7 cellular contexts compared by ENCODE assay signal in the genomic region with DNA sequence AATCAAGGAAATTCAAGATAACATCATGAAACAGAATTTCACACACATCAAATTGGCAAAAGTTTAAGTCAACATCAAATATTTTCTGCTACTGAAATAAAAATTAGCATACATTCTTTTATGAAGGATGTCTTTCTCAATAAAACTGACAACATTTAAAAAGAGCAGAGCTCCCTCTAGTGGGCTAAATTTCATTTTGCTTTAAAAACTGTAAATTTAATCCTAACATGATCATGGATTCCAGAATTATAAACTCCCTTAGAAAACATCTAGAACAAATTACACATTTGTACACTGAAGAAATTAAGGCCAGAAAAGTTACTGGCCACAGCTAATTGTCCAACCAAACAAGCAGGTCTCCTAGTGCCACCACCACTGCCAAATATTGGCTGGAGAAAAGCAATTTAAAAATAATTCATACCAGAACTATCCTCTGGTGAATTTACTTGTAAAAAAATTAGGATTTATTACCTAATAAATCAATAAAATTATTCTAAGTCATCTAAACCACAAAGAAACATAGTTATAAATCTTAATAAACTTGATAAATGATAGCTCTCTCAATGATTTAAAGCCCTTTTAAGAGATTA. TPM values are rescaled to one million over a fixed set of nuclear protein-coding genes. Genes with fewer than 3 reads are reported as not detected.
A peak's percentile ranks its signal among the peaks of the same experiment; 100 is the strongest.
DNase-seq lines count a peak whose midpoint lies in the region; FAIRE-seq and TF ChIP-seq lines count a peak whose summit lies in the region.

No MANE protein-coding gene starts in this region.

- no peaks in the 10 kb centered on the region for H3K4me1 ChIP-seq in Karpas-422 (ENCODE audit: low read length)
- no peaks in the 10 kb centered on the region for H3K4me1 ChIP-seq in mesendoderm (ENCODE audit: control insufficient read depth, low read depth, low read length)

- no peak overlapping the region for H3K27ac ChIP-seq in Karpas-422 (ENCODE audit: low read length)
- no peak overlapping the region for H3K27ac ChIP-seq in brain microvascular endothelial cell
- H3K27ac ChIP-seq in mesendoderm (ENCODE audit: low read depth, low read length), result no peak overlapping the region

- no peaks in the 10 kb centered on the region for H4K20me1 ChIP-seq in Karpas-422 (ENCODE audit: insufficient read depth, low read depth, low read length)

- FAIRE-seq in GM12892 (lab: Jason Lieb, UNC), result no peak

- H4K5ac ChIP-seq in mesendoderm (ENCODE audit: low read length), result no peak overlapping the region

- no peak for TF ChIP-seq POLR2A in GM12892 (IDR thresholded peaks at IDR 0.05; ENCODE audit: low read depth, low read length)

- H3K36me3 ChIP-seq in Karpas-422 (ENCODE audit: insufficient read depth, low read length) (peaks cover 7% of the 10 kb centered on the region; the same call in 1 of the 2 replicates), brain microvascular endothelial cell (replicated peaks) (no peaks in the 10 kb centered on the region), mesendoderm (ENCODE audit: control insufficient read depth, insufficient read depth, low read length) (no peaks in the 10 kb centered on the region)

- H3K18ac ChIP-seq in mesendoderm (ENCODE audit: low read length), result no peak overlapping the region

- no peaks in the 10 kb centered on the region for H3K27me3 ChIP-seq in Karpas-422 (ENCODE audit: low read length)
- H3K27me3 ChIP-seq in brain microvascular endothelial cell (replicated peaks), result no peaks in the 10 kb centered on the region
- no peaks in the 10 kb centered on the region for H3K27me3 ChIP-seq in mesendoderm (ENCODE audit: insufficient read depth, low read length, poor library complexity)

- DNase-seq in ELR (ENCODE audit: low read depth) (peak; percentile 59), Karpas-422 (peak; percentile 85), brain microvascular endothelial cell (no peak), mesendoderm (peak; percentile 19), GM12892 (ENCODE audit: insufficient read length) (no peak)
- DNase-seq in activated CD8-positive, alpha-beta memory T cell treated with anti-CD3 and anti-CD28 coated beads, Interleukin-2, amount 50 U/mL, for 48 hours, result no peak
- DNase-seq in activated effector memory CD4-positive, alpha-beta T cell treated with anti-CD3 and anti-CD28 coated beads, Interleukin-2, amount 50 U/mL, for 16 hours, result no peak

- no peaks in the 10 kb centered on the region for H3K9me3 ChIP-seq in Karpas-422 (ENCODE audit: low read length)

- in situ Hi-C loops in brain microvascular endothelial cell (cut with HindIII; ENCODE audit: low pct_ligation_motif_present, low sequenced_read_pairs), result no loop called here

- H4K8ac ChIP-seq in mesendoderm (ENCODE audit: low read depth, low read length), result no peak overlapping the region

- H2AFZ ChIP-seq in Karpas-422 (ENCODE audit: low read length), result no peak overlapping the region

- H2BK15ac ChIP-seq in mesendoderm (replicated peaks; ENCODE audit: low read depth), result no peak overlapping the region

- TF ChIP-seq CTCF in brain microvascular endothelial cell (IDR thresholded peaks at IDR 0.05; ENCODE audit: low read depth, low read length, missing control alignments), result peak; percentile 8

- H3K4me3 ChIP-seq in Karpas-422 (ENCODE audit: low read length) (no peak overlapping the region), brain microvascular endothelial cell (ENCODE audit: low read depth, low read length) (no peak overlapping the region), mesendoderm (ENCODE audit: low read length) (no peak overlapping the region)

- H3K79me2 ChIP-seq in Karpas-422 (ENCODE audit: low read length) (peaks cover 33% of the 10 kb centered on the region), mesendoderm (ENCODE audit: control insufficient read depth, insufficient read depth, low read length) (peaks cover 17% of the 10 kb centered on the region)

- H3K4me2 ChIP-seq in Karpas-422 (ENCODE audit: low read depth, low read length, poor library complexity, severe bottlenecking) (no peak overlapping the region), mesendoderm (ENCODE audit: low read length) (no peak overlapping the region)

- peaks cover 14% of the 10 kb centered on the region for H3K79me1 ChIP-seq in mesendoderm (ENCODE audit: low read length)

- no peak overlapping the region for H2BK5ac ChIP-seq in mesendoderm (ENCODE audit: low read length)

- no peak overlapping the region for H3K23ac ChIP-seq in mesendoderm (ENCODE audit: low read length)

- no peak overlapping the region for H3K9ac ChIP-seq in Karpas-422 (ENCODE audit: low read length)
- no peak overlapping the region for H3K9ac ChIP-seq in mesendoderm (ENCODE audit: low read length)

- H2BK120ac ChIP-seq in mesendoderm (ENCODE audit: low read depth, low read length), result no peak overlapping the region

- H2AK5ac ChIP-seq in mesendoderm (ENCODE audit: low read length), result no peak overlapping the region

- no peak overlapping the region for H3K4ac ChIP-seq in mesendoderm (ENCODE audit: low read depth, low read length)

- no peak overlapping the region for H3K56ac ChIP-seq in mesendoderm (ENCODE audit: low read length)

- H3K9me2 ChIP-seq in Karpas-422 (replicated peaks; ENCODE audit: insufficient read depth, low read length), result no peaks in the 10 kb centered on the region

RNA-seq across cellular contexts. Expression of a gene that starts 31.2 kb away (rescaled TPM):
- 17.9 and 22.7 TPM in 2 replicates for total RNA-seq in Karpas-422 (2014; rRNA removed; shearing (Covaris generic); ENCODE audit: low replicate concordance)
- 58.3 TPM for polyA plus RNA-seq in mesendoderm (2013, experiment 1 of 2)
- polyA plus RNA-seq in mesendoderm (2013, experiment 2 of 2), result 57.1 TPM
- polyA plus RNA-seq in GM12892 (2012; ENCODE audit: missing spikeins), result 18.9 TPM

Comparison
In these comparisons a context has a peak if more than half of its experiments do, and no peak if none do; other contexts are left out.
1. DNase-seq: peak in ELR (single experiment), Karpas-422 (single experiment) and mesendoderm (single experiment); none in brain microvascular endothelial cell (single experiment), GM12892 (single experiment), activated CD8-positive, alpha-beta memory T cell treated with anti-CD3 and anti-CD28 coated beads, Interleukin-2, amount 50 U/mL, for 48 hours (single experiment) and activated effector memory CD4-positive, alpha-beta T cell treated with anti-CD3 and anti-CD28 coated beads, Interleukin-2, amount 50 U/mL, for 16 hours (single experiment).